Comparison of ENCODE assay signal across 16 cellular contexts in the genomic region with DNA sequence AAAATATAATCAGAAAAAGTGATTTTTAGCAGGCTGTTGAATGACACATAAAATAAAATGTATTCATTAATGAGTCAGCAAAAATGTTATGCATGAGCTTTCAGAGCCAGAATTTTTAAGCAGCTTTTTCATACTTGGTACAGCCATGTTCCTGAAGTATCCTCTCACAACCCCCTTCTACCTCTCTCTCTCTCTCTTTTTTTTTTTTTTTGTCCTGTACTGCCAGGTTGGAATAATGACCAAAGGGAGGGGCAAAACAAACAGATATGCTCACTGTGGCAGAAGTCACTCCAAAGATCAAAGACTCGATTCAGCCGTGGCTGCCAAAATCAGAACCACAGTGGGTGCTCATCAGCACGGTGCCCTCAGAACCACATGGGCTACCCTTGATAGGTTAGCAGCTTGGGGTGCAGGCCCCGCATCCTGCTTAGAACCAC.
A peak's percentile ranks its signal among the peaks of the same experiment; 100 is the strongest.
DNase-seq lines count a peak whose midpoint lies in the region; ATAC-seq and TF ChIP-seq lines count a peak whose summit lies in the region.
"Had no signal": no experiment of that assay in that cellular context is flagged by ENCODE, and none has a peak within 500 bp of the region (broad histone marks: within the 10 kb centered on the region; RNA-seq: fewer than 3 reads in every experiment).

No MANE protein-coding gene starts in this region.

- TF ChIP-seq CTCF in epithelial cell of esophagus (IDR thresholded peaks at IDR 0.05; ENCODE audit: insufficient read depth, low read depth, low read length, missing control alignments), result no peak

- H3K4me3 ChIP-seq in epithelial cell of esophagus (ENCODE audit: low read length), result no peak overlapping the region
- H3K4me3 ChIP-seq: lower lobe of right lung, right atrium auricular region, upper lobe of right lung had no signal

- peak; percentile 1 for DNase-seq in DMS153 (lab: John Stamatoyannopoulos, UW)
- no peak for DNase-seq in DMS153 treated with DMSO at 0.1 percent for 48 hours (lab: John Stamatoyannopoulos, UW; ENCODE audit: unreplicated experiment)
- peak; percentile 51 for DNase-seq in NCI-H69 (lab: John Stamatoyannopoulos, UW)
- peak; percentile 10 for DNase-seq in epithelial cell of esophagus (ENCODE audit: low read depth)
- peak; percentile 12 for DNase-seq in mucosa of gallbladder (ENCODE audit: low spot score)
- no peak for DNase-seq in dedifferentiated amniotic fluid mesenchymal stem cell (ENCODE audit: extremely low spot score)
- DNase-seq: activated naive CD4-positive, alpha-beta T cell treated with Interleukin-2 at 50 U/mL for 16 hours; CD4-positive, alpha-beta memory T cell; lower lobe of right lung; NCI-H1092; NCI-H510A; stimulated activated CD4-positive, alpha-beta T cell treated with anti-CD3 and anti-CD28 coated beads, Interleukin-4, amount 100 ng/mL, for 24 hours; upper lobe of right lung had no signal

- ATAC-seq in HG02938 (IDR thresholded peaks at IDR 0.05; ENCODE audit: unreplicated experiment), result no peak
- no peak for ATAC-seq in GM21717 (IDR thresholded peaks at IDR 0.05; ENCODE audit: unreplicated experiment)
- ATAC-seq: upper lobe of right lung had no signal

Comparison
In these comparisons a context has a peak if more than half of its experiments do, and no peak if none do; other contexts are left out.
1. DNase-seq: peak in DMS153 (single experiment), NCI-H69 (single experiment), epithelial cell of esophagus (single experiment) and mucosa of gallbladder (single experiment); none in DMS153 treated with DMSO at 0.1 percent for 48 hours (single experiment) and dedifferentiated amniotic fluid mesenchymal stem cell (single experiment).